In the genomic region with DNA sequence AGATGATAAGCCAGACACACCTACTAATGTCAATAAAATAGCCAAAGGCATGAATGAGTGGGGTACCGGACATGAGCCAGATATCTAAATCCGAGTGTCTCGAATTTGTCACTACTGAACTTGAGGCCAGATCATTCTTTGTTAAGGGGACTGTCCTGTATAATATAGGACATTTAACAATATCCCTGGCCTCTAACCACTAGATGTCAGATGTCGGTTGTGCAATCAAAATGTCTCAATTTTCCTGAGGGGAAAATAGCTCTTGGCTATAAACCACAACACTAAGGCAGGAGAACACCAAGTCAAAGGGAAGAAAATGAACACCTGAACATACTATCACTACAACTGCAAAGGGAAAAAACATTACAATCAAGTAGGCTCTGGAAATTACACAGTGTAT, we compare ENCODE assay signal across 17 cellular contexts.
DNase-seq lines count a peak whose midpoint lies in the region; ATAC-seq, FAIRE-seq and TF ChIP-seq lines count a peak whose summit lies in the region.
"Had no signal": no experiment of that assay in that cellular context is flagged by ENCODE, and none has a peak within 500 bp of the region (broad histone marks: within the 10 kb centered on the region; RNA-seq: fewer than 3 reads in every experiment).

No MANE protein-coding gene starts in this region.

- intact Hi-C loops in HepG2 (cut with micrococcal nuclease; ENCODE audit: unreplicated experiment) (no loop called here), right lobe of liver (cut with DNase I) (no loop called here), upper lobe of right lung (cut with DNase I) (no loop called here), body of pancreas (cut with DNase I) (no loop called here)

- no peak overlapping the region for H3K27ac ChIP-seq in HepG2 (ENCODE audit: extremely low read length, insufficient read depth, low read length)
- H3K27ac ChIP-seq in right lobe of liver, result no peak overlapping the region
- no peak overlapping the region for H3K27ac ChIP-seq in endodermal cell (ENCODE audit: low read depth, low read length)
- H3K27ac ChIP-seq in upper lobe of right lung, result no peak overlapping the region
- no peak overlapping the region for H3K27ac ChIP-seq in body of pancreas
- H3K27ac ChIP-seq: A549, PC-9, SK-N-MC had no signal

- H3K4me2 ChIP-seq in HepG2 (ENCODE audit: low read depth, low read length), result no peak overlapping the region
- H3K4me2 ChIP-seq: A549, PC-9 had no signal

- POLR2A ChIA-PET in HepG2 (lab: Yijun Ruan, JAX), result no interaction called here

- in situ Hi-C loops in HepG2 (cut with HindIII; ENCODE audit: extremely low pct_ligation_motif_present, low pct_unique_long_range_greater_than_20kb), result no loop called here

- H2AFZ ChIP-seq in HepG2 (ENCODE audit: low read length), result no peak overlapping the region
- H2AFZ ChIP-seq: PC-9 had no signal

- FAIRE-seq in HepG2 (lab: Jason Lieb, UNC), result no peak
- FAIRE-seq: A549, GM18507 had no signal

- no peaks in the 10 kb centered on the region for H3K9me3 Mint-ChIP-seq in endodermal cell

- no peak for TF ChIP-seq EP300 in HepG2 (IDR thresholded peaks at IDR 0.05; ENCODE audit: low read depth in 2 of 2, low read length in 2 of 2)
- TF ChIP-seq EP300 in HepG2 (CRISPR knock-in tag; IDR thresholded peaks at IDR 0.05; ENCODE audit: borderline replicate concordance), result no peak

- H3K27me3 Mint-ChIP-seq in endodermal cell (ENCODE audit: insufficient read depth), result no peaks in the 10 kb centered on the region

- no peak for DNase-seq in HepG2 (ENCODE audit: low spot score)
- no peak for DNase-seq in right lobe of liver
- DNase-seq in OCI-M1 (lab: John Stamatoyannopoulos, UW), result peak; percentile 33
- DNase-seq in endodermal cell, result no peak
- no peak for DNase-seq in upper lobe of right lung
- DNase-seq in AG20443 (ENCODE audit: low spot score), result no peak
- no peak for DNase-seq in body of pancreas
- DNase-seq: Caco-2, HCEC 1CT, KG1, NCI-H1930, NCI-H510A treated with DMSO at 0.1 percent for 48 hours, PC-9 had no signal

- H3K27me3 ChIP-seq in HepG2 (ENCODE audit: control insufficient read depth in 1 of 2, insufficient read depth in 2 of 2, low read length in 2 of 2) (no peaks in the 10 kb centered on the region), right lobe of liver (no peaks in the 10 kb centered on the region), endodermal cell (ENCODE audit: control insufficient read depth, insufficient read depth, low read length, poor library complexity, severe bottlenecking) (no peaks in the 10 kb centered on the region), upper lobe of right lung (no peaks in the 10 kb centered on the region), body of pancreas (no peaks in the 10 kb centered on the region)

- H3K4me3 ChIP-seq in HepG2 (replicated peaks in 1 of 3; ENCODE audit: insufficient read depth in 1 of 3, low read depth in 2 of 3, low read length in 3 of 3) (no peak overlapping the region), right lobe of liver (no peak overlapping the region), endodermal cell (ENCODE audit: low read length) (no peak overlapping the region), upper lobe of right lung (no peak overlapping the region), body of pancreas (no peak overlapping the region)
- H3K4me3 ChIP-seq: A549, PC-9, SK-N-MC had no signal

- CTCF ChIA-PET in HepG2 (lab: Yijun Ruan, JAX; ENCODE audit: low intra/inter-chr PET ratio, low total read pairs), result no interaction called here

- ATAC-seq in HepG2 (no peak), right lobe of liver (no peak), upper lobe of right lung (no peak), body of pancreas (no peak), GM18505 (IDR thresholded peaks at IDR 0.05; ENCODE audit: unreplicated experiment) (no peak)
- ATAC-seq: A549 had no signal

- no TSS peak for BruUV-seq in HepG2 (replicated peaks; lab: Mats Ljungman, UMichigan)

- no peaks in the 10 kb centered on the region for H3K79me2 ChIP-seq in HepG2 (ENCODE audit: insufficient read depth, low read length)

- no peaks in the 10 kb centered on the region for H3K36me3 Mint-ChIP-seq in endodermal cell (ENCODE audit: low read depth)

- H3K4me3 Mint-ChIP-seq in endodermal cell, result no peak overlapping the region

- 4% methylated on average over 4 of the region's 4 CpGs for WGBS in HepG2 (ENCODE audit: low lambda C conversion rate)
- 59% methylated on average over 4 of the region's 4 CpGs for WGBS in right lobe of liver (ENCODE audit: insufficient coverage, low coverage, low lambda C conversion rate, missing lambda C conversion rate)
- WGBS in endodermal cell (ENCODE audit: insufficient coverage in 1 of 2, insufficient read length in 1 of 2), 2 experiments, result 92% methylated on average over 4 of the region's 4 CpGs; no CpG with 5 or more reads in 1 of the 2 experiments
- WGBS in body of pancreas, 2 donors, result 52 to 68% methylated on average over 4 of the region's 4 CpGs

- no peak for TF ChIP-seq RAD21 in HepG2 (CRISPR knock-in tag; IDR thresholded peaks at IDR 0.05)

- H3K36me3 ChIP-seq in HepG2 (replicated peaks in 1 of 2; ENCODE audit: control insufficient read depth in 1 of 2, insufficient read depth in 2 of 2, low read length in 2 of 2) (no peaks in the 10 kb centered on the region), right lobe of liver (no peaks in the 10 kb centered on the region), endodermal cell (ENCODE audit: control insufficient read depth, insufficient read depth, low read length) (no peaks in the 10 kb centered on the region), upper lobe of right lung (no peaks in the 10 kb centered on the region), body of pancreas (replicated peaks in 1 of 2; ENCODE audit: insufficient read depth in 1 of 2, low read depth in 2 of 2) (no peaks in the 10 kb centered on the region)

- no peak overlapping the region for H3K9ac ChIP-seq in HepG2 (ENCODE audit: insufficient read depth, low read depth, low read length)
- no peak overlapping the region for H3K9ac ChIP-seq in endodermal cell (ENCODE audit: extremely low read depth, low read length, poor library complexity, severe bottlenecking)

- no peak overlapping the region for H3K27ac Mint-ChIP-seq in endodermal cell

- TF ChIP-seq POLR2A in HepG2 (IDR thresholded peaks at IDR 0.05; ENCODE audit: insufficient read depth in 1 of 2, low read depth in 2 of 2, low read length in 2 of 2), result no peak
- no peak for TF ChIP-seq POLR2A in right lobe of liver (IDR thresholded peaks at IDR 0.05)
- TF ChIP-seq POLR2A in body of pancreas (IDR thresholded peaks at IDR 0.05), result no peak
- TF ChIP-seq POLR2A in GM18505 (IDR thresholded peaks at IDR 0.05; ENCODE audit: borderline replicate concordance, extremely low read depth, insufficient read depth, insufficient read length), result no peak

- no peaks in the 10 kb centered on the region for H3K4me1 Mint-ChIP-seq in endodermal cell

- TF ChIP-seq CTCF in HepG2 (CRISPR knock-in tag; IDR thresholded peaks at IDR 0.05) (no peak), right lobe of liver (IDR thresholded peaks at IDR 0.05) (no peak), endodermal cell (conservative IDR thresholded peaks at IDR 0.05) (peak; percentile 17), upper lobe of right lung (IDR thresholded peaks at IDR 0.05) (no peak), body of pancreas (IDR thresholded peaks at IDR 0.05) (no peak)

- H3K9me3 ChIP-seq in HepG2 (ENCODE audit: low read length) (no peaks in the 10 kb centered on the region), right lobe of liver (no peaks in the 10 kb centered on the region), endodermal cell (ENCODE audit: control insufficient read depth, low read length) (no peaks in the 10 kb centered on the region), upper lobe of right lung (no peaks in the 10 kb centered on the region), body of pancreas (no peaks in the 10 kb centered on the region)
- H3K9me3 ChIP-seq: A549, Caco-2 had no signal

- H3K4me1 ChIP-seq in HepG2 (ENCODE audit: insufficient read depth, low read length), result no peaks in the 10 kb centered on the region
- H3K4me1 ChIP-seq in right lobe of liver, result no peaks in the 10 kb centered on the region
- H3K4me1 ChIP-seq in endodermal cell (ENCODE audit: control insufficient read depth, insufficient read depth, low read length), result no peaks in the 10 kb centered on the region
- no peaks in the 10 kb centered on the region for H3K4me1 ChIP-seq in upper lobe of right lung
- H3K4me1 ChIP-seq in body of pancreas, result no peaks in the 10 kb centered on the region
- H3K4me1 ChIP-seq: A549, Caco-2 had no signal

- no peaks in the 10 kb centered on the region for H4K20me1 ChIP-seq in HepG2 (ENCODE audit: insufficient read depth, low read length)

TF ChIP-seq in HepG2, 621 proteins besides CTCF, POLR2A, EP300 and RAD21:
- no peak for TF ChIP-seq NR2F2 (IDR thresholded peaks at IDR 0.05; ENCODE audit: borderline replicate concordance, low read depth)
- TF ChIP-seq CEBPB (IDR thresholded peaks at IDR 0.05; ENCODE audit: borderline replicate concordance, low read depth, low read length), result peak; percentile 50
